20 cellular contexts compared by ENCODE assay signal in the genomic region with DNA sequence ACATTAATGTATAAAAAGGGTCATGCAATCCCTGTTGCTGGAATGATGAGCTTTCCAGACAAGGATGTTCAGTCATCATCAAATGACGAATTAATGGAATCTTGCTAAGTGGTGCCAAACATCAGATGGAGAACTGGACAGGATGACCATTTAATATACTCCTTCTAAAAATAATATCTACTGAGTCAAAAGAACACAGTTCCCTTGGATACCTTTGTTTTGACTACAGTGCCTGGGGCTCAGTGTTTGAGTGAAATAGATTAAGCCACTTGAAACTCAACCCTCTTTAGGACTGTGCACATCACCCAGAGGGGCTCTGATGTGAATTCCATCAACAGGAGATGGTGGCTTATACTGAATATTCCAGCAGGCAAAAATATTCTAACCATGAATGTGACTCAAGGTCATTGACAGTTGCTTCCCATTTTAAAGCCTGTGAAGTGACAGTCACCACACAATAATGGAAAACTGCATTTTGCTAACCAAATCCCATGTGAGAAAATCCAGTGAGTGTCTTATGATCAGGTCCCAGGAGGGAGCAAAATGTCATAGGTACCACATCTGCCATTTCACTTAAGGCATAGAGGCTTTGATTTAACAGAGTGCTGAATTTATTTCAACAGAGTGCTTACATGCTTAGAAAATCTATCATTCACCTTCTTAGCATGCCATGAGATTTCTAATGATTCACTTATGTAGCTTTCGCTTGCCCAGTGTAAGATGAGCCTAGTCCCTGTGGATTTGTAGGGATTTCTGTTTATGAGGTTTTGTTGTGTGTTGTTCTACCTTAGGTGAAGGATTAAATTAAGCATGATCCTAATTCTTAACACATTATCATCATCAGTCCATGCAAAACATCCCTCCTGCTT. TPM values are rescaled to one million over a fixed set of nuclear protein-coding genes. Genes with fewer than 3 reads are reported as not detected.
DNase-seq lines count a peak whose midpoint lies in the region; ATAC-seq, FAIRE-seq and TF ChIP-seq lines count a peak whose summit lies in the region.
"Had no signal": no experiment of that assay in that cellular context is flagged by ENCODE, and none has a peak within 500 bp of the region (broad histone marks: within the 10 kb centered on the region; RNA-seq: fewer than 3 reads in every experiment).

No MANE protein-coding gene starts in this region.

- peaks cover 3% of the 10 kb centered on the region for H3K36me3 Mint-ChIP-seq in effector memory CD8-positive, alpha-beta T cell (ENCODE audit: insufficient read depth)

- peaks cover 35 to 53% of the 10 kb centered on the region in 2 donors for H3K27me3 Mint-ChIP-seq in effector memory CD8-positive, alpha-beta T cell

- H3K27ac ChIP-seq in psoas muscle = peak overlapping the region; percentile 75
- H3K27ac ChIP-seq: C4-2B, HL-60, PC-9 had no signal

- H3K4me3 Mint-ChIP-seq in effector memory CD8-positive, alpha-beta T cell = no peak overlapping the region

- H3K4me3 ChIP-seq in bronchial epithelial cell (ENCODE audit: low read depth, low read length) = no peak overlapping the region
- no peak overlapping the region for H3K4me3 ChIP-seq in psoas muscle
- H3K4me3 ChIP-seq: K562, PC-9 had no signal

- DNase-seq in NCI-H82 (lab: John Stamatoyannopoulos, UW) = peak; percentile 19
- DNase-seq in NCI-H82 treated with DMSO at 0.1 percent for 48 hours (lab: John Stamatoyannopoulos, UW; ENCODE audit: unreplicated experiment) = no peak
- DNase-seq in LHCN-M2 (ENCODE audit: low read depth) = peak; percentile 3
- DNase-seq in bronchial epithelial cell (ENCODE audit: low read depth) = peak; percentile 4
- no peak for DNase-seq in psoas muscle
- DNase-seq in T-helper 9 cell = no peak
- DNase-seq in stimulated activated CD4-positive, alpha-beta T cell treated with anti-CD3 and anti-CD28 coated beads, Interleukin-2, amount 100 ng/mL, for 48 hours = no peak
- no peak for DNase-seq in effector memory CD8-positive, alpha-beta T cell
- DNase-seq: COR-L47, NCI-H1092, NCI-H1694, NCI-H510A treated with DMSO at 0.1 percent for 48 hours, PC-9, SHP77 treated with DMSO at 0.1 percent for 48 hours had no signal

- no peak for FAIRE-seq in bronchial epithelial cell (lab: Jason Lieb, UNC)
- FAIRE-seq: A204.1, GM12891, K562 had no signal

- H3K9me3 Mint-ChIP-seq in effector memory CD8-positive, alpha-beta T cell = no peaks in the 10 kb centered on the region

- H3K36me3 ChIP-seq in bronchial epithelial cell (ENCODE audit: control insufficient read depth, insufficient read depth, low read length) (no peaks in the 10 kb centered on the region), psoas muscle (ENCODE audit: insufficient read depth in 1 of 2, low read depth in 1 of 2) (no peaks in the 10 kb centered on the region)

- TF ChIP-seq CTCF in bronchial epithelial cell (IDR thresholded peaks at IDR 0.05; ENCODE audit: insufficient read depth, low read length, severe bottlenecking) (no peak), psoas muscle (IDR thresholded peaks at IDR 0.05) (no peak)

- peaks cover 24% of the 10 kb centered on the region for H3K4me1 ChIP-seq in psoas muscle

- no peak overlapping the region for H3K27ac Mint-ChIP-seq in effector memory CD8-positive, alpha-beta T cell

- intact Hi-C loops in psoas muscle (cut with DNase I) = no loop called here

- 10 to 13% (median 12%) methylated on average over 2 of the region's 2 CpGs for WGBS in psoas muscle, 3 donors

- no peaks in the 10 kb centered on the region for H3K27me3 ChIP-seq in bronchial epithelial cell (ENCODE audit: control insufficient read depth, insufficient read depth, low read length)
- no peaks in the 10 kb centered on the region for H3K27me3 ChIP-seq in psoas muscle (ENCODE audit: insufficient read depth in 3 of 3, low read length in 2 of 3)

- H3K4me1 Mint-ChIP-seq in effector memory CD8-positive, alpha-beta T cell (ENCODE audit: low read depth in 2 of 2) = no peaks in the 10 kb centered on the region

- peak; percentile 54 to 64 (median 62) for ATAC-seq in psoas muscle
- ATAC-seq in effector memory CD8-positive, alpha-beta T cell (replicated peaks) = no peak
- ATAC-seq: K562 had no signal

- no peaks in the 10 kb centered on the region for H3K9me3 ChIP-seq in psoas muscle

RNA-seq across cellular contexts. Expression of a gene that starts 41.3 kb away (rescaled TPM):
- total RNA-seq in LHCN-M2 (2014; rRNA removed) (not detected in 2 replicates), bronchial epithelial cell (not detected in 2 replicates), psoas muscle (1,000 to 10,000 TPM; 1,477 to 8,637 (median 4,141) TPM)
- polyA plus RNA-seq in LHCN-M2 (2012) = not detected
- 1,000 to 10,000 TPM in 2 of 3 donors, 100 to 1,000 TPM in 1; 475 to 3,094 (median 2,485) TPM for polyA plus RNA-seq in psoas muscle
- total RNA-seq: G401, K562, PC-9 had no signal
- polyA plus RNA-seq: K562 had no signal

Comparison
In these comparisons a context has a peak if more than half of its experiments do, and no peak if none do; other contexts are left out.
1. DNase-seq: peak in NCI-H82 (single experiment), LHCN-M2 (single experiment) and bronchial epithelial cell (single experiment); none in NCI-H82 treated with DMSO at 0.1 percent for 48 hours (single experiment), psoas muscle (0 of 2), T-helper 9 cell (single experiment), stimulated activated CD4-positive, alpha-beta T cell treated with anti-CD3 and anti-CD28 coated beads, Interleukin-2, amount 100 ng/mL, for 48 hours (0 of 2) and effector memory CD8-positive, alpha-beta T cell (0 of 3).
2. RNA of a gene that starts 41.3 kb away (total RNA-seq): 1,477 to 8,637 TPM in psoas muscle; not detected in LHCN-M2 and not detected in bronchial epithelial cell; every median in the first group is over 1,000 times any median in the second.